Comparison of ENCODE assay signal across 20 cellular contexts in the genomic region with DNA sequence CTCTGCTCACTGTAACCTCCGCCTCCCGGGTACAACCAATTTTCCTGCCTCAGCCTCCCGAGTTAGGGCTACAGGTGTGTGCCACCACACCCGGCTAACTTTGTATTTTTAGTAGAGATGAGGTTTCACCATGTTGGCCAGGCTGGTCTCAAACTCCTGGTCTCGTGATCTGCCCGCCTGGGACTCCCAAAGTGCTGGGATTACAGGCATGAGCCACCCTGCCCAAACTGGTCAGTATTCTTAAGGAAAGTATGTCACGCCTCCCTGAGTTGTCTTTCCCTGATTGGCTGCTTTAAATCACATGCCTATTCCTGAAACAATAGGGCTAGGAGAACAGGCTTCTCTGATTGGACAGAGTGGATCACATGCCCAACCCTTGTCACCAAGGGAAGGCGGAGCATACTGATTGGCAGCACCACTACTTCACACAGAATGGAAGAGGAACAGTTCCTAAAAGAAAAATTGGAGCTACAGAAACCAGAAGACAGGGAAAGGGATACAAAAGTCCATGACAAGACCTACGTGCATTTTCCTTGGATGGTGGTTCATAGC. TPM values are rescaled to one million over a fixed set of nuclear protein-coding genes. Genes with fewer than 3 reads are reported as not detected.
DNase-seq lines count a peak whose midpoint lies in the region; ATAC-seq and TF ChIP-seq lines count a peak whose summit lies in the region.
"Had no signal": no experiment of that assay in that cellular context is flagged by ENCODE, and none has a peak within 500 bp of the region (broad histone marks: within the 10 kb centered on the region; RNA-seq: fewer than 3 reads in every experiment).

No MANE protein-coding gene starts in this region.

- H3K27ac Mint-ChIP-seq in mesothelial cell of epicardium: peak overlapping the region; percentile 67
- H3K27ac Mint-ChIP-seq: natural killer cell had no signal

- no peak for TF ChIP-seq EP300 in SK-N-SH (IDR thresholded peaks at IDR 0.05; ENCODE audit: borderline replicate concordance in 1 of 2, low read depth in 1 of 2, low read length in 1 of 2)

- H3K4me1 Mint-ChIP-seq in mesothelial cell of epicardium: peaks cover 73% of the 10 kb centered on the region

- WGBS in SK-N-SH (ENCODE audit: low lambda C conversion rate): 92% methylated on average over 9 of the region's 9 CpGs

- H3K9me3 ChIP-seq in SK-N-SH: no peaks in the 10 kb centered on the region
- H3K9me3 ChIP-seq in HCT116 (ENCODE audit: control insufficient read depth in 1 of 2, insufficient read depth in 1 of 2, low read depth in 1 of 2, low read length in 2 of 2): no peaks in the 10 kb centered on the region
- H3K9me3 ChIP-seq: lower lobe of right lung had no signal

- H3K4me1 ChIP-seq in SK-N-SH (ENCODE audit: control insufficient read depth in 1 of 2, insufficient read depth in 2 of 2, low read depth in 1 of 2, low read length in 1 of 2): peaks cover 7 to 23% of the 10 kb centered on the region in 2 experiments; a peak in 3 of 4 replicates
- H3K4me1 ChIP-seq in HCT116 (ENCODE audit: control insufficient read depth in 1 of 2, insufficient read depth in 2 of 2, low read length in 2 of 2): peaks cover 83 to 99% of the 10 kb centered on the region in 2 experiments

- no peaks in the 10 kb centered on the region for H3K9me2 ChIP-seq in SK-N-SH
- H3K9me2 ChIP-seq in HCT116 (ENCODE audit: insufficient read depth): no peaks in the 10 kb centered on the region

- H3K4me3 ChIP-seq in SK-N-SH (ENCODE audit: low read depth in 2 of 2, low read length in 1 of 2): no peak overlapping the region
- H3K4me3 ChIP-seq in HCT116 (replicated peaks in 1 of 2; ENCODE audit: low read depth in 1 of 2, low read length in 2 of 2): peak overlapping the region; percentile 39 to 41
- H3K4me3 ChIP-seq: lower lobe of right lung had no signal

- no peaks in the 10 kb centered on the region for H3K9me3 Mint-ChIP-seq in mesothelial cell of epicardium
- H3K9me3 Mint-ChIP-seq: natural killer cell had no signal

- H3K27ac ChIP-seq in SK-N-SH (ENCODE audit: low read depth in 2 of 2, low read length in 1 of 2): no peak overlapping the region
- H3K27ac ChIP-seq in HCT116 (ENCODE audit: low read depth, low read length): peak overlapping the region; percentile 99
- peak overlapping the region; percentile 14 for H3K27ac ChIP-seq in RWPE1
- H3K27ac ChIP-seq: lower lobe of right lung had no signal

- H2AFZ ChIP-seq in SK-N-SH (ENCODE audit: low read depth) (no peak overlapping the region), HCT116 (ENCODE audit: low read depth, low read length, poor library complexity, severe bottlenecking) (no peak overlapping the region)

- no TSS peak for BruUV-seq in HCT116 (replicated peaks; lab: Mats Ljungman, UMichigan)

- H3K36me3 ChIP-seq in SK-N-SH (replicated peaks in 1 of 2; ENCODE audit: control insufficient read depth in 1 of 2, insufficient read depth in 2 of 2, low read length in 1 of 2) (no peaks in the 10 kb centered on the region), HCT116 (ENCODE audit: control insufficient read depth in 1 of 2, insufficient read depth in 2 of 2, low read length in 2 of 2) (no peaks in the 10 kb centered on the region)
- H3K36me3 ChIP-seq: lower lobe of right lung had no signal

- H3K27me3 ChIP-seq in SK-N-SH (ENCODE audit: insufficient read depth): no peaks in the 10 kb centered on the region
- H3K27me3 ChIP-seq in HCT116 (ENCODE audit: insufficient read depth, low read length): no peaks in the 10 kb centered on the region

- no peak for ATAC-seq in SK-N-SH treated with all-trans-retinoic acid at 6 μM for 48 hours
- ATAC-seq in HCT116: peak; percentile 66
- ATAC-seq: lower lobe of right lung, natural killer cell had no signal

- peaks cover 29% of the 10 kb centered on the region for H3F3A ChIP-seq in SK-N-SH (replicated peaks; ENCODE audit: insufficient read depth)

- CTCF ChIA-PET in SK-N-SH (lab: Yijun Ruan, JAX) (interaction anchor here (2.6 kb wide), 1 partner anchor 11 kb away, joined by 10 read pairs; no protein-coding TSS in a partner anchor), HCT116 (lab: Charles Lee) (interaction anchor here (0.6 to 1.3 kb wide), 3 partner anchors 9 to 12 kb away, joined by 3 to 4 read pairs (median 4); no protein-coding TSS in a partner anchor), RWPE1 (lab: Yijun Ruan, JAX) (no interaction called here)

- intact Hi-C loops in HCT116 (cut with micrococcal nuclease): loop anchor here (5.0 kb wide), 1 partner anchor 125 kb away; no protein-coding TSS in a partner anchor

- no peak for DNase-seq in SK-N-SH
- peak; percentile 99 for DNase-seq in HCT116 (ENCODE audit: low read depth, low spot score)
- no peak for DNase-seq in RWPE1 (ENCODE audit: low spot score)
- DNase-seq in mesothelial cell of epicardium (ENCODE audit: low spot score in 2 of 2, unreplicated experiment in 2 of 2): no peak
- no peak for DNase-seq in COR-L47 (lab: John Stamatoyannopoulos, UW)
- DNase-seq in HK-2 (ENCODE audit: unreplicated experiment): no peak
- no peak for DNase-seq in GM03348 (ENCODE audit: low spot score)
- DNase-seq: activated T-cell treated with anti-CD3 and anti-CD28 coated beads, Interleukin-2, amount 50 U/mL, for 48 hours; Calu3; cerebellar nuclear complex; lower lobe of right lung; natural killer cell; NCI-H1694; NCI-H526 treated with DMSO at 0.1 percent for 48 hours; T-helper 1 cell had no signal

- POLR2A ChIA-PET in SK-N-SH (lab: Yijun Ruan, JAX) (no interaction called here), HCT116 (lab: Charles Lee) (interaction anchor here (0.6 to 4.5 kb wide), 8 partner anchors 9 to 222 kb away, joined by 3 to 65 read pairs (median 6); no protein-coding TSS in a partner anchor), RWPE1 (lab: Yijun Ruan, JAX; ENCODE audit: low non-redundant PET) (no interaction called here)

- TF ChIP-seq CTCF in SK-N-SH (IDR thresholded peaks at IDR 0.05) (no peak), HCT116 (IDR thresholded peaks at IDR 0.05 in 2 of 3, conservative IDR thresholded peaks at IDR 0.05 in 1 of 3; ENCODE audit: borderline replicate concordance in 1 of 3, insufficient read depth in 1 of 3, low read depth in 2 of 3, low read length in 2 of 3) (no peak), RWPE1 (conservative IDR thresholded peaks at IDR 0.05; ENCODE audit: low read depth) (no peak), mesothelial cell of epicardium (IDR thresholded peaks at IDR 0.05; ENCODE audit: unreplicated experiment) (no peak)

- no peaks in the 10 kb centered on the region for H3K36me3 Mint-ChIP-seq in mesothelial cell of epicardium
- H3K36me3 Mint-ChIP-seq: natural killer cell had no signal

- RAD21 ChIA-PET in HCT116 (lab: Charles Lee; ENCODE audit: low non-redundant PET in 1 of 2, low total read pairs in 2 of 2, uncharacterized antibody in 2 of 2, unreplicated experiment in 2 of 2): no interaction called here

- H4K20me1 ChIP-seq in SK-N-SH (ENCODE audit: insufficient read depth) (no peaks in the 10 kb centered on the region), HCT116 (ENCODE audit: insufficient read depth) (no peaks in the 10 kb centered on the region)

- TF ChIP-seq RAD21 in SK-N-SH (IDR thresholded peaks at IDR 0.05; ENCODE audit: low read length) (no peak), HCT116 (IDR thresholded peaks at IDR 0.05; ENCODE audit: low read depth) (no peak)

- H3K79me2 ChIP-seq in SK-N-SH (ENCODE audit: insufficient read depth) (no peaks in the 10 kb centered on the region), HCT116 (ENCODE audit: insufficient read depth, low read length) (peaks cover 7% of the 10 kb centered on the region; the same call in 1 of the 2 replicates)

- no peak for TF ChIP-seq POLR2A in HCT116 (IDR thresholded peaks at IDR 0.05; ENCODE audit: borderline replicate concordance, extremely low read depth, insufficient read depth, insufficient read length)

- no peaks in the 10 kb centered on the region for H3K27me3 Mint-ChIP-seq in mesothelial cell of epicardium (ENCODE audit: low read depth)

- H3K4me3 Mint-ChIP-seq in mesothelial cell of epicardium: no peak overlapping the region
- H3K4me3 Mint-ChIP-seq: natural killer cell had no signal

- no peak overlapping the region for H3K9ac ChIP-seq in SK-N-SH
- peak overlapping the region; percentile 67 for H3K9ac ChIP-seq in HCT116 (ENCODE audit: low read length)

- H3K4me2 ChIP-seq in SK-N-SH (no peak overlapping the region), HCT116 (ENCODE audit: low read length) (peak overlapping the region; percentile 54)

TF ChIP-seq in HCT116, 20 proteins besides CTCF, POLR2A, EP300 and RAD21:
- TF ChIP-seq SIN3A (IDR thresholded peaks at IDR 0.05; ENCODE audit: low read depth) (no peak), CEBPB (IDR thresholded peaks at IDR 0.05; ENCODE audit: low read depth) (no peak), POLR2AphosphoS5 (IDR thresholded peaks at IDR 0.05; ENCODE audit: low read depth, low read length) (peak; percentile 56; the same call in 1 of the 2 replicates), JUND (IDR thresholded peaks at IDR 0.05) (no peak), EZH2 (IDR thresholded peaks at IDR 0.05) (no peak), TCF7L2 (IDR thresholded peaks at IDR 0.05; ENCODE audit: borderline replicate concordance, extremely low read depth, insufficient read depth, insufficient read length) (no peak)
- TF ChIP-seq, protein P1, sequence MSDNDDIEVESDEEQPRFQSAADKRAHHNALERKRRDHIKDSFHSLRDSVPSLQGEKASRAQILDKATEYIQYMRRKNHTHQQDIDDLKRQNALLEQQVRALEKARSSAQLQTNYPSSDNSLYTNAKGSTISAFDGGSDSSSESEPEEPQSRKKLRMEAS (IDR thresholded peaks at IDR 0.05): no peak
TF ChIP-seq in HCT116: peak in this region for 1.

RNA-seq across cellular contexts. Expression of a gene that starts 17.6 kb away (rescaled TPM):
- polyA plus RNA-seq in SK-N-SH (2012; rRNA removed): 64.4 and 86.1 TPM in 2 replicates
- 65.8 and 78.1 TPM in 2 replicates for polyA plus RNA-seq in SK-N-SH (2012; cell fraction: cytosol; rRNA removed)
- 15.2 and 43.7 TPM in 2 replicates for polyA plus RNA-seq in SK-N-SH (2012; cell fraction: nucleus; rRNA removed)
- total RNA-seq in HCT116 (2021; ENCODE audit: unreplicated experiment) (689 TPM), mesothelial cell of epicardium (96.6 to 102 TPM (median 101 TPM) in 3 replicates)
- 259 and 345 TPM in 2 replicates for polyA plus RNA-seq in HCT116 (2012)

RNA-seq across cellular contexts. Expression of a gene that starts 21.0 kb away (rescaled TPM):
- 12.3 and 14.2 TPM in 2 replicates for polyA plus RNA-seq in SK-N-SH (2012; rRNA removed)
- 14.4 and 14.5 TPM in 2 replicates for polyA plus RNA-seq in SK-N-SH (2012; cell fraction: cytosol; rRNA removed)
- 12.6 and 13.6 TPM in 2 replicates for polyA plus RNA-seq in SK-N-SH (2012; cell fraction: nucleus; rRNA removed)
- total RNA-seq in HCT116 (2021; ENCODE audit: unreplicated experiment) (69.9 TPM), mesothelial cell of epicardium (36.8 to 42.4 TPM (median 39.2 TPM) in 3 replicates)
- 21.3 and 32.8 TPM in 2 replicates for polyA plus RNA-seq in HCT116 (2012)

RNA-seq across cellular contexts. Expression of a gene that starts 55.3 kb away (rescaled TPM):
- polyA plus RNA-seq in SK-N-SH (2012; rRNA removed): not detected in 2 replicates
- not detected in 2 replicates for polyA plus RNA-seq in SK-N-SH (2012; cell fraction: cytosol; rRNA removed)
- 0.14 TPM in 1 of 2 replicates, not detected in the other for polyA plus RNA-seq in SK-N-SH (2012; cell fraction: nucleus; rRNA removed)
- total RNA-seq in HCT116 (2021; ENCODE audit: unreplicated experiment) (0.91 TPM), mesothelial cell of epicardium (1.2 to 1.7 TPM (median 1.4 TPM) in 3 replicates)
- 0.46 and 0.59 TPM in 2 replicates for polyA plus RNA-seq in HCT116 (2012)
- total RNA-seq: frontal cortex, renal cortical epithelial cell, RPMI7951 had no signal
- polyA plus RNA-seq: AG04450 had no signal

Comparison
In these comparisons a context has a peak if more than half of its experiments do, and no peak if none do; other contexts are left out.
1. H3K27ac ChIP-seq: peak in HCT116 (single experiment) and RWPE1 (single experiment); none in SK-N-SH (0 of 2).
2. H3K4me3 ChIP-seq: peak in HCT116 (2 of 2); none in SK-N-SH (0 of 2).